ENCODE assay signal across 14 cellular contexts in genomic region chr12:19712041-19712440, GRCh38.
DNase-seq lines count a peak whose midpoint lies in the region; ATAC-seq and TF ChIP-seq lines count a peak whose summit lies in the region.
"Had no signal": no experiment of that assay in that cellular context is flagged by ENCODE, and none has a peak within 500 bp of the region (broad histone marks: within the 10 kb centered on the region; RNA-seq: fewer than 3 reads in every experiment).

No MANE protein-coding gene starts in this region.

- H3K27me3 Mint-ChIP-seq in Calu3 (ENCODE audit: unreplicated experiment) = no peaks in the 10 kb centered on the region
- no peaks in the 10 kb centered on the region for H3K27me3 Mint-ChIP-seq in osteocyte (ENCODE audit: unreplicated experiment)
- H3K27me3 Mint-ChIP-seq in activated CD8-positive, alpha-beta T cell treated with anti-CD3 and anti-CD28 coated beads, Interleukin-2, amount 10 ng/mL, durations not matched to agents 7 days and 5 days (ENCODE audit: low read depth) = no peaks in the 10 kb centered on the region

- CTCF ChIA-PET in Calu3 (lab: Charles Lee) = no interaction called here
- CTCF ChIA-PET in activated CD8-positive, alpha-beta T cell treated with anti-CD3 and anti-CD28 coated beads, Interleukin-2, amount 10 ng/mL, durations not matched to agents 7 days and 5 days (lab: Charles Lee) = no interaction called here

- H3K27ac Mint-ChIP-seq in Calu3 (ENCODE audit: unreplicated experiment) (peak overlapping the region; percentile 35), osteocyte (ENCODE audit: unreplicated experiment) (peak overlapping the region; percentile 85)
- H3K27ac Mint-ChIP-seq in activated CD8-positive, alpha-beta T cell treated with anti-CD3 and anti-CD28 coated beads, Interleukin-2, amount 10 ng/mL, durations not matched to agents 7 days and 5 days = no peak overlapping the region
- H3K27ac Mint-ChIP-seq: natural killer cell had no signal

- H3K9me3 Mint-ChIP-seq in Calu3 (ENCODE audit: low read depth, unreplicated experiment) = peaks cover 11% of the 10 kb centered on the region
- peaks cover 9% of the 10 kb centered on the region for H3K9me3 Mint-ChIP-seq in osteocyte (ENCODE audit: unreplicated experiment)
- peaks cover 17% of the 10 kb centered on the region for H3K9me3 Mint-ChIP-seq in activated CD8-positive, alpha-beta T cell treated with anti-CD3 and anti-CD28 coated beads, Interleukin-2, amount 10 ng/mL, durations not matched to agents 7 days and 5 days (ENCODE audit: insufficient read depth)
- H3K9me3 Mint-ChIP-seq: natural killer cell had no signal

- POLR2A ChIA-PET in activated CD8-positive, alpha-beta T cell treated with anti-CD3 and anti-CD28 coated beads, Interleukin-2, amount 10 ng/mL, durations not matched to agents 7 days and 5 days (lab: Charles Lee) = no interaction called here

- TF ChIP-seq CTCF in Calu3 (IDR thresholded peaks at IDR 0.05; ENCODE audit: unreplicated experiment) (no peak), coronary artery (IDR thresholded peaks at IDR 0.05) (no peak), osteocyte (IDR thresholded peaks at IDR 0.05) (no peak)

- intact Hi-C loops in Calu3 (cut with micrococcal nuclease; ENCODE audit: unreplicated experiment) = no loop called here

- no peak for DNase-seq in Calu3
- DNase-seq in NCI-H226 = peak; percentile 65
- DNase-seq in coronary artery (ENCODE audit: low spot score) = no peak
- DNase-seq in osteocyte (ENCODE audit: extremely low spot score, unreplicated experiment) = no peak
- DNase-seq in NCI-H82 treated with DMSO at 0.1 percent for 48 hours (lab: John Stamatoyannopoulos, UW; ENCODE audit: unreplicated experiment) = no peak
- no peak for DNase-seq in activated CD8-positive, alpha-beta T cell treated with anti-CD3 and anti-CD28 coated beads, Interleukin-2, amount 10 ng/mL, durations not matched to agents 7 days and 5 days
- no peak for DNase-seq in globus pallidus (ENCODE audit: low spot score)
- DNase-seq: activated CD4-positive, alpha-beta T cell treated with anti-CD3 and anti-CD28 coated beads for 1 hour; GF-D8; hypothalamus; natural killer cell; OCI-M1; stimulated activated CD4-positive, alpha-beta T cell treated with anti-CD3 and anti-CD28 coated beads, Interleukin-2, amount 100 ng/mL, for 48 hours had no signal

- H3K4me3 Mint-ChIP-seq in Calu3 (ENCODE audit: low read depth, unreplicated experiment) = peak overlapping the region; percentile 4
- H3K4me3 Mint-ChIP-seq in osteocyte (ENCODE audit: unreplicated experiment) = no peak overlapping the region
- no peak overlapping the region for H3K4me3 Mint-ChIP-seq in activated CD8-positive, alpha-beta T cell treated with anti-CD3 and anti-CD28 coated beads, Interleukin-2, amount 10 ng/mL, durations not matched to agents 7 days and 5 days
- H3K4me3 Mint-ChIP-seq: natural killer cell had no signal

- H3K27ac ChIP-seq in coronary artery = peak overlapping the region; percentile 87 to 96

- H3K36me3 Mint-ChIP-seq in Calu3 (ENCODE audit: insufficient read depth, unreplicated experiment) = no peaks in the 10 kb centered on the region
- H3K36me3 Mint-ChIP-seq in osteocyte (ENCODE audit: unreplicated experiment) = peaks cover 2% of the 10 kb centered on the region
- no peaks in the 10 kb centered on the region for H3K36me3 Mint-ChIP-seq in activated CD8-positive, alpha-beta T cell treated with anti-CD3 and anti-CD28 coated beads, Interleukin-2, amount 10 ng/mL, durations not matched to agents 7 days and 5 days (ENCODE audit: low read depth)
- H3K36me3 Mint-ChIP-seq: natural killer cell had no signal

- H3K4me1 Mint-ChIP-seq in Calu3 (ENCODE audit: low read depth, unreplicated experiment) = peaks cover 32% of the 10 kb centered on the region
- peaks cover 24% of the 10 kb centered on the region for H3K4me1 Mint-ChIP-seq in osteocyte (ENCODE audit: unreplicated experiment)
- no peaks in the 10 kb centered on the region for H3K4me1 Mint-ChIP-seq in activated CD8-positive, alpha-beta T cell treated with anti-CD3 and anti-CD28 coated beads, Interleukin-2, amount 10 ng/mL, durations not matched to agents 7 days and 5 days (ENCODE audit: low read depth)
- H3K4me1 Mint-ChIP-seq: natural killer cell had no signal

- no TSS peak for BruUV-seq in Calu3 (replicated peaks; lab: Mats Ljungman, UMichigan)

- no peak for ATAC-seq in activated CD8-positive, alpha-beta T cell treated with anti-CD3 and anti-CD28 coated beads, Interleukin-2, amount 10 ng/mL, durations not matched to agents 7 days and 5 days
- no peak for ATAC-seq in HG02642 (IDR thresholded peaks at IDR 0.05; ENCODE audit: poor library complexity, unreplicated experiment)
- ATAC-seq: natural killer cell had no signal

- no peak overlapping the region for H3K4me3 ChIP-seq in coronary artery
